ENCODE assay signal across 8 cellular contexts in genomic region chr15:65980824-65981456, GRCh38.
A peak's percentile ranks its signal among the peaks of the same experiment; 100 is the strongest.
DNase-seq lines count a peak whose midpoint lies in the region; ATAC-seq and TF ChIP-seq lines count a peak whose summit lies in the region.

No MANE protein-coding gene starts in this region.

- H3K4me1 ChIP-seq in heart right ventricle (peaks cover 0 to 11% (median 6%) of the 10 kb centered on the region in 9 donors), sigmoid colon (peaks cover 0 to 10% (median 6%) of the 10 kb centered on the region in 4 donors)

- peak overlapping the region; percentile 29 for H3K4me3 Mint-ChIP-seq in natural killer cell
- no peak overlapping the region for H3K4me3 Mint-ChIP-seq in natural killer cell treated with Interleukin-12 subunit alpha and Interleukin-12 subunit beta and Interleukin-15 and Interleukin-18, amount 100 ng/mL, for 72 hours
- no peak overlapping the region for H3K4me3 Mint-ChIP-seq in activated naive CD4-positive, alpha-beta T cell treated with anti-CD3 and anti-CD28 coated beads, Interleukin-2, amount 10 ng/mL, durations not matched to agents 7 days and 5 days

- H3K36me3 ChIP-seq in heart right ventricle (no peaks in the 10 kb centered on the region), sigmoid colon (no peaks in the 10 kb centered on the region)

- no peak for TF ChIP-seq EP300 in sigmoid colon (IDR thresholded peaks at IDR 0.05)

- H3K9me3 ChIP-seq in heart right ventricle (no peaks in the 10 kb centered on the region), sigmoid colon (no peaks in the 10 kb centered on the region)

- TF ChIP-seq POLR2A in NB4 (IDR thresholded peaks at IDR 0.05; ENCODE audit: extremely low read depth, insufficient read length) = no peak
- no peak for TF ChIP-seq POLR2A in sigmoid colon (IDR thresholded peaks at IDR 0.05)

- H3K27ac ChIP-seq in heart right ventricle = no peak overlapping the region
- no peak overlapping the region for H3K27ac ChIP-seq in sigmoid colon

- ATAC-seq in natural killer cell (no peak), heart right ventricle (peak in 7 of 8 donors; percentile 52 to 78 (median 66))
- ATAC-seq in natural killer cell treated with Interleukin-12 subunit alpha and Interleukin-12 subunit beta and Interleukin-15 and Interleukin-18, amount 100 ng/mL, for 72 hours = no peak

- H3K27me3 ChIP-seq in heart right ventricle (peaks cover 0 to 61% (median 45%) of the 10 kb centered on the region in 7 donors), sigmoid colon (peaks cover 9 to 45% (median 16%) of the 10 kb centered on the region in 3 donors)

- no peaks in the 10 kb centered on the region for H3K9me3 Mint-ChIP-seq in natural killer cell
- no peaks in the 10 kb centered on the region for H3K9me3 Mint-ChIP-seq in natural killer cell treated with Interleukin-12 subunit alpha and Interleukin-12 subunit beta and Interleukin-15 and Interleukin-18, amount 100 ng/mL, for 72 hours
- no peaks in the 10 kb centered on the region for H3K9me3 Mint-ChIP-seq in activated naive CD4-positive, alpha-beta T cell treated with anti-CD3 and anti-CD28 coated beads, Interleukin-2, amount 10 ng/mL, durations not matched to agents 7 days and 5 days

- no peaks in the 10 kb centered on the region for H3K36me3 Mint-ChIP-seq in natural killer cell
- H3K36me3 Mint-ChIP-seq in natural killer cell treated with Interleukin-12 subunit alpha and Interleukin-12 subunit beta and Interleukin-15 and Interleukin-18, amount 100 ng/mL, for 72 hours = no peaks in the 10 kb centered on the region
- H3K36me3 Mint-ChIP-seq in activated naive CD4-positive, alpha-beta T cell treated with anti-CD3 and anti-CD28 coated beads, Interleukin-2, amount 10 ng/mL, durations not matched to agents 7 days and 5 days = no peaks in the 10 kb centered on the region

- peaks cover 6 to 17% of the 10 kb centered on the region in 2 donors for H3K4me1 Mint-ChIP-seq in natural killer cell
- peaks cover 8 to 10% of the 10 kb centered on the region in 2 donors for H3K4me1 Mint-ChIP-seq in natural killer cell treated with Interleukin-12 subunit alpha and Interleukin-12 subunit beta and Interleukin-15 and Interleukin-18, amount 100 ng/mL, for 72 hours (ENCODE audit: low read depth in 2 of 2)
- H3K4me1 Mint-ChIP-seq in activated naive CD4-positive, alpha-beta T cell treated with anti-CD3 and anti-CD28 coated beads, Interleukin-2, amount 10 ng/mL, durations not matched to agents 7 days and 5 days = peaks cover 12% of the 10 kb centered on the region

- WGBS in heart right ventricle, 2 donors = 57 to 62% methylated on average over 5 of the region's 5 CpGs
- WGBS in sigmoid colon, 2 donors = 48 to 59% methylated on average over 5 of the region's 5 CpGs

- intact Hi-C loops in natural killer cell (cut with micrococcal nuclease) = no loop called here
- intact Hi-C loops in heart right ventricle (cut with DNase I) = loop anchor here in 9 of 10 donors (5.0 to 10.0 kb wide), 6 partner anchors 114 to 306 kb away; no protein-coding TSS in a partner anchor
- intact Hi-C loops in sigmoid colon (cut with DNase I) = no loop called here
- intact Hi-C loops in posterior vena cava (cut with DNase I) = no loop called here

- H3K4me3 ChIP-seq in NB4 (ENCODE audit: low read depth, low read length) (no peak overlapping the region), heart right ventricle (no peak overlapping the region), sigmoid colon (no peak overlapping the region)

- H3K27ac Mint-ChIP-seq in natural killer cell = no peak overlapping the region
- H3K27ac Mint-ChIP-seq in natural killer cell treated with Interleukin-12 subunit alpha and Interleukin-12 subunit beta and Interleukin-15 and Interleukin-18, amount 100 ng/mL, for 72 hours = no peak overlapping the region
- H3K27ac Mint-ChIP-seq in activated naive CD4-positive, alpha-beta T cell treated with anti-CD3 and anti-CD28 coated beads, Interleukin-2, amount 10 ng/mL, durations not matched to agents 7 days and 5 days = no peak overlapping the region

- DNase-seq in natural killer cell (no peak), NB4 (ENCODE audit: low read depth) (peak; percentile 60), heart right ventricle (peak; percentile 32 to 45), sigmoid colon (no peak), posterior vena cava (ENCODE audit: low spot score) (no peak), NCI-H2196 treated with DMSO at 0.1 percent for 48 hours (lab: John Stamatoyannopoulos, UW; ENCODE audit: unreplicated experiment) (no peak)
- DNase-seq in natural killer cell treated with Interleukin-12 subunit alpha and Interleukin-12 subunit beta and Interleukin-15 and Interleukin-18, amount 100 ng/mL, for 72 hours (ENCODE audit: low spot score) = no peak
- DNase-seq in activated naive CD4-positive, alpha-beta T cell treated with anti-CD3 and anti-CD28 coated beads, Interleukin-2, amount 10 ng/mL, durations not matched to agents 7 days and 5 days = peak; percentile 47

- TF ChIP-seq CTCF in natural killer cell (IDR thresholded peaks at IDR 0.05) = peak; percentile 13
- TF ChIP-seq CTCF in NB4 (IDR thresholded peaks at IDR 0.05; ENCODE audit: low read depth, low read length) = peak; percentile 85
- TF ChIP-seq CTCF in heart right ventricle (IDR thresholded peaks at IDR 0.05) = peak; percentile 32 to 74 (median 63)
- peak; percentile 11 to 65 (median 54) for TF ChIP-seq CTCF in sigmoid colon (IDR thresholded peaks at IDR 0.05)

- CTCF ChIA-PET in activated naive CD4-positive, alpha-beta T cell treated with anti-CD3 and anti-CD28 coated beads, Interleukin-2, amount 10 ng/mL, durations not matched to agents 7 days and 5 days (lab: Charles Lee) = interaction anchor here (0.6 to 0.8 kb wide), 2 partner anchors 118 to 322 kb away, joined by 3 read pairs; no protein-coding TSS in a partner anchor

- peaks cover 19 to 25% of the 10 kb centered on the region in 2 donors for H3K27me3 Mint-ChIP-seq in natural killer cell (ENCODE audit: low read depth in 2 of 2)
- peaks cover 21 to 28% of the 10 kb centered on the region in 2 donors for H3K27me3 Mint-ChIP-seq in natural killer cell treated with Interleukin-12 subunit alpha and Interleukin-12 subunit beta and Interleukin-15 and Interleukin-18, amount 100 ng/mL, for 72 hours
- H3K27me3 Mint-ChIP-seq in activated naive CD4-positive, alpha-beta T cell treated with anti-CD3 and anti-CD28 coated beads, Interleukin-2, amount 10 ng/mL, durations not matched to agents 7 days and 5 days = peaks cover 74% of the 10 kb centered on the region

Comparison
In these comparisons a context has a peak if more than half of its experiments do, and no peak if none do; other contexts are left out.
1. ATAC-seq: peak in heart right ventricle (7 of 8); none in natural killer cell (0 of 3) and natural killer cell treated with Interleukin-12 subunit alpha and Interleukin-12 subunit beta and Interleukin-15 and Interleukin-18, amount 100 ng/mL, for 72 hours (0 of 2).
2. DNase-seq: peak in NB4 (single experiment), activated naive CD4-positive, alpha-beta T cell treated with anti-CD3 and anti-CD28 coated beads, Interleukin-2, amount 10 ng/mL, durations not matched to agents 7 days and 5 days (single experiment) and heart right ventricle (2 of 2); none in natural killer cell (single experiment), natural killer cell treated with Interleukin-12 subunit alpha and Interleukin-12 subunit beta and Interleukin-15 and Interleukin-18, amount 100 ng/mL, for 72 hours (single experiment), sigmoid colon (single experiment), posterior vena cava (single experiment) and NCI-H2196 treated with DMSO at 0.1 percent for 48 hours (single experiment).
3. CTCF ChIP-seq: peak in every context shown above with its lines; median percentile 85 in NB4; 63 in heart right ventricle; 54 in sigmoid colon; 13 in natural killer cell.
4. intact Hi-C loops: an anchor here in heart right ventricle (5.0 to 10.0 kb wide); none called in natural killer cell, sigmoid colon and posterior vena cava.